Comparison of ENCODE assay signal across 22 cellular contexts in the genomic region with DNA sequence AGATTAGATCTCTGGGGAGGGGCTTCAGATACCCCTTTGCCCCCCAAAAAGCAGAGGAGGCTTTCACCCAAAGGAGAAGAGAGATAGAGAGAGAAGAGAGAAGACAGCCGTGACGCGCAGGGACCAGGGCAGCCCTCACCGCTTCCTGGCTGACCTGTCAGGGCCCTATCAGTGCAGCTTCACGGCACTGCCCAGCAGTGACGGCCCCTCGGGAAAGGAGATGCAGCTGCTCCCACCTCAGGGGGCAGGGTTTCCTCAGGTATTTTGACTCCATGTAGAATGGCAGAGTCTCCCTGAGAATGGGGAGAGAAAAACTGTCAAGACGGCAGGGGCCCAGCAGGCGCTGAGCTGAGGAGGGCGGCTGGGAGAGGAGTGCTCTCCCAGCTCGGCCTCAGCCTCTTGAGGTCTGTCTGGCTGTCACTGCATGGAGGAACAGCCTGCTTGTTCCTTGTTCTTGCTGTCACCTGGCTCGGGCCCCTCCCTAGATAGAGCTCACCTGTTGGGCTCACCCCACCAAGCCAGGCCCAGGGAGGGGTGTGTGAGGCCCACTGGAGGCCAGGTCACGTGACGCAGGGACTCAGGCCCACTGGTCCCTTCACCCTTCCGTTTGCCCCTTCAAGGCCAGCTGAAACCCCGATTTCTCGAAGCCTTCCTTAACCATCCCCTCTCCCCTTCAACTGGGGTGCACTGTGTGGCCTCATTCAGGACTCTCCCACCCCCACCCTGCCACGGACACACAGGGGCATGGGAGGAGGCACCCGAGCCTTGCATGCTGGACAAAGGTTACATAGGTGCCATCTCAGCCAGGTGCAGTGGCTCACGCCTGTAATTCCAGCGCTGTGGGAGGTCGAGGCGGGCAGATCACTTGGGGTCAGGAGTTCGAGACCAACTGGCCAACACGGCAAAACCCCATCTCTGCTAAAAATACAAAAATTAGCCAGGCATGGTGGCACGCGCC. TPM values are rescaled to one million over a fixed set of nuclear protein-coding genes. Genes with fewer than 3 reads are reported as not detected.
A peak's percentile ranks its signal among the peaks of the same experiment; 100 is the strongest.
DNase-seq lines count a peak whose midpoint lies in the region; ATAC-seq and TF ChIP-seq lines count a peak whose summit lies in the region.
"Had no signal": no experiment of that assay in that cellular context is flagged by ENCODE, and none has a peak within 500 bp of the region (broad histone marks: within the 10 kb centered on the region; RNA-seq: fewer than 3 reads in every experiment).

No MANE protein-coding gene starts in this region.

- H3K4me3 Mint-ChIP-seq in CD4-positive, CD25-positive, alpha-beta regulatory T cell = no peak overlapping the region
- no peak overlapping the region for H3K4me3 Mint-ChIP-seq in nephron progenitor cell
- H3K4me3 Mint-ChIP-seq: activated CD4-positive, alpha-beta T cell treated with anti-CD3 and anti-CD28 coated beads for 36 hours; activated naive CD8-positive, alpha-beta T cell treated with anti-CD3 and anti-CD28 coated beads for 36 hours; H9 had no signal

- H3K27me3 ChIP-seq in CD4-positive, CD25-positive, alpha-beta regulatory T cell (ENCODE audit: control insufficient read depth, insufficient read depth, low read length) = no peaks in the 10 kb centered on the region
- H3K27me3 ChIP-seq in WERI-Rb-1 (ENCODE audit: insufficient read depth, low read depth, severe bottlenecking) = no peaks in the 10 kb centered on the region
- H3K27me3 ChIP-seq: breast epithelium, SJCRH30 had no signal

- no peaks in the 10 kb centered on the region for H3K36me3 Mint-ChIP-seq in CD4-positive, CD25-positive, alpha-beta regulatory T cell
- H3K36me3 Mint-ChIP-seq in nephron progenitor cell (ENCODE audit: low read depth) = peaks cover 6% of the 10 kb centered on the region
- H3K36me3 Mint-ChIP-seq: activated naive CD8-positive, alpha-beta T cell treated with anti-CD3 and anti-CD28 coated beads for 36 hours had no signal

- no peak overlapping the region for H3K4me3 ChIP-seq in CD4-positive, CD25-positive, alpha-beta regulatory T cell (ENCODE audit: low read depth, low read length)
- no peak overlapping the region for H3K4me3 ChIP-seq in WERI-Rb-1 (ENCODE audit: low read depth, low read length)
- H3K4me3 ChIP-seq: breast epithelium, SJCRH30 had no signal

- TF ChIP-seq CTCF in WERI-Rb-1 (IDR thresholded peaks at IDR 0.05; ENCODE audit: low read depth, low read length) = no peak
- no peak for TF ChIP-seq CTCF in nephron progenitor cell (IDR thresholded peaks at IDR 0.05)

- peak overlapping the region; percentile 14 to 83 (median 35) for H3K27ac Mint-ChIP-seq in CD4-positive, CD25-positive, alpha-beta regulatory T cell
- peak overlapping the region; percentile 81 for H3K27ac Mint-ChIP-seq in nephron progenitor cell
- H3K27ac Mint-ChIP-seq: activated CD4-positive, alpha-beta T cell treated with anti-CD3 and anti-CD28 coated beads for 36 hours; activated naive CD8-positive, alpha-beta T cell treated with anti-CD3 and anti-CD28 coated beads for 36 hours; H9 had no signal

- H3K4me1 ChIP-seq in CD4-positive, CD25-positive, alpha-beta regulatory T cell (ENCODE audit: control insufficient read depth, insufficient read depth, low read length, poor library complexity, severe bottlenecking) = peaks cover 20% of the 10 kb centered on the region

- no peaks in the 10 kb centered on the region for H3K27me3 Mint-ChIP-seq in CD4-positive, CD25-positive, alpha-beta regulatory T cell
- peaks cover 2% of the 10 kb centered on the region for H3K27me3 Mint-ChIP-seq in nephron progenitor cell (ENCODE audit: low read depth, poor library complexity)
- H3K27me3 Mint-ChIP-seq: activated CD4-positive, alpha-beta T cell treated with anti-CD3 and anti-CD28 coated beads for 36 hours; activated naive CD8-positive, alpha-beta T cell treated with anti-CD3 and anti-CD28 coated beads for 36 hours had no signal

- no peak for ATAC-seq in CD4-positive, CD25-positive, alpha-beta regulatory T cell (ENCODE audit: low read depth in 2 of 2)
- ATAC-seq in GM21529 (IDR thresholded peaks at IDR 0.05; ENCODE audit: unreplicated experiment) (no peak), GM21367 (IDR thresholded peaks at IDR 0.05; ENCODE audit: unreplicated experiment) (no peak), GM19467 (IDR thresholded peaks at IDR 0.05; ENCODE audit: unreplicated experiment) (no peak)
- ATAC-seq: activated CD4-positive, alpha-beta T cell treated with anti-CD3 and anti-CD28 coated beads for 36 hours; left lobe of liver had no signal

- peaks cover 0 to 34% (median 24%) of the 10 kb centered on the region in 4 donors for H3K4me1 Mint-ChIP-seq in CD4-positive, CD25-positive, alpha-beta regulatory T cell
- H3K4me1 Mint-ChIP-seq in nephron progenitor cell = peaks cover 41% of the 10 kb centered on the region

- no peaks in the 10 kb centered on the region for H3K9me3 Mint-ChIP-seq in CD4-positive, CD25-positive, alpha-beta regulatory T cell
- no peaks in the 10 kb centered on the region for H3K9me3 Mint-ChIP-seq in nephron progenitor cell
- H3K9me3 Mint-ChIP-seq: activated naive CD8-positive, alpha-beta T cell treated with anti-CD3 and anti-CD28 coated beads for 36 hours; H9 had no signal

- no peaks in the 10 kb centered on the region for H3K36me3 ChIP-seq in CD4-positive, CD25-positive, alpha-beta regulatory T cell (ENCODE audit: control insufficient read depth, insufficient read depth, low read length)
- peaks cover 32% of the 10 kb centered on the region for H3K36me3 ChIP-seq in WERI-Rb-1
- H3K36me3 ChIP-seq: breast epithelium, SJCRH30 had no signal

- no peak overlapping the region for H3K27ac ChIP-seq in CD4-positive, CD25-positive, alpha-beta regulatory T cell (ENCODE audit: insufficient read depth, low read length, poor library complexity, severe bottlenecking)
- H3K27ac ChIP-seq in WERI-Rb-1 = peak overlapping the region; percentile 52
- H3K27ac ChIP-seq: HL-60, KMS-11, SJCRH30 had no signal

- no peak for DNase-seq in CD4-positive, CD25-positive, alpha-beta regulatory T cell
- DNase-seq in WERI-Rb-1 (no peak), nephron progenitor cell (no peak)
- DNase-seq: activated CD4-positive, alpha-beta T cell treated with anti-CD3 and anti-CD28 coated beads for 36 hours; activated naive CD8-positive, alpha-beta T cell treated with anti-CD3 and anti-CD28 coated beads for 36 hours; activated T-cell treated with anti-CD3 and anti-CD28 coated beads for 4 hours; dermis blood vessel endothelial cell; DND-41; H9; NCI-H1092 treated with DMSO at 0.1 percent for 48 hours; NCI-H2107; NCI-H526 treated with DMSO at 0.1 percent for 48 hours; SJCRH30; T1000 had no signal

- no peaks in the 10 kb centered on the region for H3K9me3 ChIP-seq in CD4-positive, CD25-positive, alpha-beta regulatory T cell (ENCODE audit: control insufficient read depth in 2 of 2, low read length in 2 of 2)
- H3K9me3 ChIP-seq in WERI-Rb-1 (ENCODE audit: severe bottlenecking) = no peaks in the 10 kb centered on the region
- H3K9me3 ChIP-seq: breast epithelium, SJCRH30 had no signal

RNA-seq across cellular contexts. Expression of a gene that starts 28.2 kb away (rescaled TPM):
- total RNA-seq in CD4-positive, CD25-positive, alpha-beta regulatory T cell = 7.3 TPM
- polyA plus RNA-seq in CD4-positive, CD25-positive, alpha-beta regulatory T cell = 10 to 100 TPM in 2 of 4 donors, 1 to 10 TPM in 2; 6.8 to 24.2 (median 10.0) TPM
- total RNA-seq: OCI-LY7 had no signal

RNA-seq across cellular contexts. Expression of a gene that starts 37.6 kb away (rescaled TPM):
- total RNA-seq in CD4-positive, CD25-positive, alpha-beta regulatory T cell = 5.9 TPM
- 10 to 100 TPM in 2 of 4 donors, 1 to 10 TPM in 2; 8.7 to 11.4 (median 10.2) TPM for polyA plus RNA-seq in CD4-positive, CD25-positive, alpha-beta regulatory T cell

RNA-seq across cellular contexts. Expression of a gene that starts 40.0 kb away (rescaled TPM):
- total RNA-seq in CD4-positive, CD25-positive, alpha-beta regulatory T cell = 57.6 TPM
- 10 to 100 TPM; 13.7 to 24.0 (median 20.8) TPM for polyA plus RNA-seq in CD4-positive, CD25-positive, alpha-beta regulatory T cell
